Comparison of ENCODE assay signal across 27 cellular contexts in genomic region chr5:135025730-135026644, GRCh38. TPM values are rescaled to one million over a fixed set of nuclear protein-coding genes. Genes with fewer than 3 reads are reported as not detected.
DNase-seq lines count a peak whose midpoint lies in the region; ATAC-seq and TF ChIP-seq lines count a peak whose summit lies in the region.
"Had no signal": no experiment of that assay in that cellular context is flagged by ENCODE, and none has a peak within 500 bp of the region (broad histone marks: within the 10 kb centered on the region; RNA-seq: fewer than 3 reads in every experiment).

No MANE protein-coding gene starts in this region.

- H3K4me3 Mint-ChIP-seq in Calu3 (ENCODE audit: low read depth, unreplicated experiment): no peak overlapping the region
- H3K4me3 Mint-ChIP-seq: activated CD4-positive, alpha-beta memory T cell treated with anti-CD3 and anti-CD28 coated beads for 36 hours; activated naive CD8-positive, alpha-beta T cell; activated T-helper 17 cell treated with anti-CD3 and anti-CD28 coated beads, Interleukin-2, amount 50 U/mL, for 72 hours; CD8-positive, alpha-beta memory T cell; central memory CD8-positive, alpha-beta T cell; naive thymus-derived CD4-positive, alpha-beta T cell; stimulated activated effector memory CD8-positive, alpha-beta T cell treated with anti-CD3 and anti-CD28 coated beads, Interleukin-12 subunit alpha, Interleukin-12 subunit beta, amount 100 ng/mL, for 72 hours had no signal

- DNase-seq in Calu3 (no peak), OCI-LY7 (ENCODE audit: low spot score) (peak; percentile 43), posterior vena cava (ENCODE audit: low spot score) (peak; percentile 52), cortex of kidney (lab: John Stamatoyannopoulos, UW) (no peak)
- DNase-seq: activated CD4-positive, alpha-beta memory T cell treated with anti-CD3 and anti-CD28 coated beads for 36 hours; activated CD4-positive, CD25-positive, alpha-beta regulatory T cell treated with anti-CD3 and anti-CD28 coated beads, Interleukin-2, amount 50 U/mL, for 72 hours; activated CD8-positive, alpha-beta memory T cell treated with anti-CD3 and anti-CD28 coated beads, Interleukin-2, amount 50 U/mL, for 4 hours; CD8-positive, alpha-beta memory T cell; DMS153; midbrain; naive thymus-derived CD4-positive, alpha-beta T cell; NCI-H1694; NCI-H524; stimulated activated CD4-positive, alpha-beta T cell treated with anti-CD3 and anti-CD28 coated beads, Interleukin-4, amount 100 ng/mL, for 24 hours; substantia nigra had no signal

- H3K9me3 ChIP-seq in OCI-LY7 (ENCODE audit: low read length) (no peaks in the 10 kb centered on the region), esophagus (ENCODE audit: control insufficient read depth in 2 of 2, insufficient read depth in 1 of 2, low read depth in 1 of 2, low read length in 1 of 2) (peaks cover 0 to 3% of the 10 kb centered on the region in 2 donors)
- H3K9me3 ChIP-seq: upper lobe of left lung had no signal

- intact Hi-C loops in Calu3 (cut with micrococcal nuclease; ENCODE audit: unreplicated experiment) (no loop called here), OCI-LY7 (cut with micrococcal nuclease; ENCODE audit: unreplicated experiment) (no loop called here), posterior vena cava (cut with DNase I) (no loop called here)

- peak overlapping the region; percentile 67 for H3K27ac Mint-ChIP-seq in Calu3 (ENCODE audit: unreplicated experiment)
- H3K27ac Mint-ChIP-seq: activated CD4-positive, alpha-beta memory T cell treated with anti-CD3 and anti-CD28 coated beads for 36 hours; activated naive CD8-positive, alpha-beta T cell; activated T-helper 17 cell treated with anti-CD3 and anti-CD28 coated beads, Interleukin-2, amount 50 U/mL, for 72 hours; CD8-positive, alpha-beta memory T cell; naive thymus-derived CD4-positive, alpha-beta T cell; stimulated activated effector memory CD8-positive, alpha-beta T cell treated with anti-CD3 and anti-CD28 coated beads, Interleukin-12 subunit alpha, Interleukin-12 subunit beta, amount 100 ng/mL, for 72 hours had no signal

- CTCF ChIA-PET in Calu3 (lab: Charles Lee) (interaction anchor here (1.3 to 1.4 kb wide), 2 partner anchors 14 to 108 kb away, joined by 5 read pairs; no protein-coding TSS in a partner anchor), OCI-LY7 (lab: Charles Lee; ENCODE audit: unreplicated experiment) (no interaction called here)

- H3K27me3 Mint-ChIP-seq in Calu3 (ENCODE audit: unreplicated experiment): peaks cover 10% of the 10 kb centered on the region

- H3K27ac ChIP-seq in OCI-LY7 (ENCODE audit: low read depth, low read length, poor library complexity, severe bottlenecking): peak overlapping the region; percentile 25
- peak overlapping the region; percentile 96 to 99 for H3K27ac ChIP-seq in esophagus (ENCODE audit: low read depth in 2 of 2, low read length in 1 of 2)
- H3K27ac ChIP-seq: upper lobe of left lung had no signal

- POLR2A ChIA-PET in OCI-LY7 (lab: Charles Lee): interaction anchor here (0.5 to 1.3 kb wide), 3 partner anchors 27 to 122 kb away, joined by 3 to 4 read pairs (median 3); no protein-coding TSS in a partner anchor

- WGBS in esophagus, 2 donors: 52 to 55% methylated on average over 15 of the region's 15 CpGs

- H3K9me3 Mint-ChIP-seq in Calu3 (ENCODE audit: low read depth, unreplicated experiment): peaks cover 3% of the 10 kb centered on the region
- H3K9me3 Mint-ChIP-seq: activated CD4-positive, alpha-beta memory T cell treated with anti-CD3 and anti-CD28 coated beads for 36 hours; activated T-helper 17 cell treated with anti-CD3 and anti-CD28 coated beads, Interleukin-2, amount 50 U/mL, for 72 hours; central memory CD8-positive, alpha-beta T cell had no signal

- H3K79me2 ChIP-seq in OCI-LY7 (ENCODE audit: insufficient read depth, low read depth, low read length): peaks cover 19% of the 10 kb centered on the region

- H3K4me1 ChIP-seq in OCI-LY7 (ENCODE audit: insufficient read depth, low read length, poor library complexity, severe bottlenecking) (peaks cover 24% of the 10 kb centered on the region), esophagus (ENCODE audit: control insufficient read depth in 2 of 2, insufficient read depth in 2 of 2, low read length in 1 of 2) (peaks cover 0 to 14% of the 10 kb centered on the region in 2 donors)
- H3K4me1 ChIP-seq: BE2C had no signal

- H3K4me2 ChIP-seq in OCI-LY7 (ENCODE audit: low read length): no peak overlapping the region; the same call in 1 of the 2 replicates

- 0 out of 2 replicates have a peak, but pooled peaks cover 5% of the 10 kb centered on the region for H4K20me1 ChIP-seq in OCI-LY7 (ENCODE audit: insufficient read depth, low read length)

- no peaks in the 10 kb centered on the region for H3K27me3 ChIP-seq in esophagus (ENCODE audit: control insufficient read depth in 1 of 2, insufficient read depth in 2 of 2, low read length in 2 of 2)

- peaks cover 14% of the 10 kb centered on the region for H3K4me1 Mint-ChIP-seq in Calu3 (ENCODE audit: low read depth, unreplicated experiment)

- TF ChIP-seq CTCF in Calu3 (IDR thresholded peaks at IDR 0.05; ENCODE audit: unreplicated experiment) (no peak), OCI-LY7 (conservative IDR thresholded peaks at IDR 0.05; ENCODE audit: low read length) (no peak)

- peaks cover 14% of the 10 kb centered on the region for H3K36me3 Mint-ChIP-seq in Calu3 (ENCODE audit: insufficient read depth, unreplicated experiment)
- H3K36me3 Mint-ChIP-seq: activated CD4-positive, alpha-beta memory T cell treated with anti-CD3 and anti-CD28 coated beads for 36 hours had no signal

- BruUV-seq in Calu3 (replicated peaks; lab: Mats Ljungman, UMichigan) (no TSS peak), OCI-LY7 (replicated peaks; lab: Mats Ljungman, UMichigan) (no TSS peak)

- no peak overlapping the region for H2AFZ ChIP-seq in OCI-LY7 (ENCODE audit: low read length)

- H3K36me3 ChIP-seq in OCI-LY7 (ENCODE audit: insufficient read depth, low read length) (peaks cover 55% of the 10 kb centered on the region), esophagus (ENCODE audit: control insufficient read depth in 2 of 2, insufficient read depth in 2 of 2, low read length in 1 of 2) (peaks cover 0 to 40% of the 10 kb centered on the region in 2 donors)
- H3K36me3 ChIP-seq: BE2C, upper lobe of left lung had no signal

- no peak overlapping the region for H3K4me3 ChIP-seq in OCI-LY7 (ENCODE audit: low read depth, low read length, poor library complexity, severe bottlenecking)
- peak overlapping the region in 1 of 2 donors; percentile 83 for H3K4me3 ChIP-seq in esophagus (ENCODE audit: low read depth in 1 of 2, low read length in 2 of 2)
- H3K4me3 ChIP-seq: upper lobe of left lung had no signal

- H3K9me2 ChIP-seq in OCI-LY7 (ENCODE audit: insufficient read depth, low read length): no peaks in the 10 kb centered on the region

- no peak for ATAC-seq in GM21576 (IDR thresholded peaks at IDR 0.05; ENCODE audit: unreplicated experiment)
- ATAC-seq in GM21360 (IDR thresholded peaks at IDR 0.05; ENCODE audit: unreplicated experiment): no peak
- no peak for ATAC-seq in HG03342 (IDR thresholded peaks at IDR 0.05; ENCODE audit: unreplicated experiment)
- ATAC-seq: activated T-helper 17 cell treated with anti-CD3 and anti-CD28 coated beads, Interleukin-2, amount 50 U/mL, for 72 hours; naive thymus-derived CD4-positive, alpha-beta T cell; stimulated activated effector memory CD8-positive, alpha-beta T cell treated with anti-CD3 and anti-CD28 coated beads, Interleukin-12 subunit alpha, Interleukin-12 subunit beta, amount 100 ng/mL, for 72 hours had no signal

RNA-seq across cellular contexts. Expression of gene PITX1, which starts 8.0 kb away (rescaled TPM):
- total RNA-seq in Calu3 (2022) (12.1 and 12.9 TPM in 2 replicates), OCI-LY7 (2022) (66.8 and 76.4 TPM in 2 replicates), posterior vena cava (under 1 TPM; 0.81 to 0.97 TPM)
- 55.3 and 56.3 TPM in 2 replicates for total RNA-seq in OCI-LY7 (2014; rRNA removed; shearing (Covaris generic))
- 100 to 1,000 TPM; 485 to 519 TPM for polyA plus RNA-seq in esophagus
- total RNA-seq: activated T-helper 17 cell treated with anti-CD3 and anti-CD28 coated beads, Interleukin-2, amount 50 U/mL, for 72 hours; CD8-positive, alpha-beta memory T cell; dermis microvascular lymphatic vessel endothelial cell; liver had no signal
- polyA plus RNA-seq: CD8-positive, alpha-beta memory T cell; naive thymus-derived CD4-positive, alpha-beta T cell had no signal

RNA-seq across cellular contexts. Expression of gene CATSPER3, which starts 58.3 kb away (rescaled TPM):
- total RNA-seq in Calu3 (2022) (1.4 and 1.5 TPM in 2 replicates), OCI-LY7 (2022) (0.61 and 1.0 TPM in 2 replicates), posterior vena cava (under 1 TPM in 1 of 2 donors, not detected in 1; 0.43 TPM)
- 0.80 TPM in 1 of 2 replicates, not detected in the other for total RNA-seq in OCI-LY7 (2014; rRNA removed; shearing (Covaris generic))
- under 1 TPM; 0.34 to 0.55 TPM for polyA plus RNA-seq in esophagus

Comparison
In these comparisons a context has a peak if more than half of its experiments do, and no peak if none do; other contexts are left out.
1. DNase-seq: peak in OCI-LY7 (single experiment) and posterior vena cava (single experiment); none in Calu3 (single experiment) and cortex of kidney (single experiment).